Comparison of ENCODE assay signal across 8 cellular contexts in genomic region chr4:15004701-15005301, GRCh38. TPM values are rescaled to one million over a fixed set of nuclear protein-coding genes. Genes with fewer than 3 reads are reported as not detected.
DNase-seq lines count a peak whose midpoint lies in the region; ATAC-seq and TF ChIP-seq lines count a peak whose summit lies in the region.

No MANE protein-coding gene starts in this region.

- TF ChIP-seq EP300 in ovary (IDR thresholded peaks at IDR 0.05): no peak

- TF ChIP-seq CTCF in Caco-2 (IDR thresholded peaks at IDR 0.05; ENCODE audit: insufficient read depth in 1 of 2, low read depth in 1 of 2, low read length in 1 of 2, severe bottlenecking in 1 of 2, unreplicated experiment in 1 of 2) (no peak), HFF-Myc (IDR thresholded peaks at IDR 0.05; ENCODE audit: low read depth, low read length, missing control alignments) (no peak), ovary (IDR thresholded peaks at IDR 0.05) (no peak)

- no peak for ATAC-seq in activated naive CD8-positive, alpha-beta T cell treated with anti-CD3 and anti-CD28 coated beads, Interleukin-2, amount 50 U/mL, for 24 hours
- no peak for ATAC-seq in GM19397 (IDR thresholded peaks at IDR 0.05; ENCODE audit: unreplicated experiment)

- H3K27me3 Mint-ChIP-seq in Caco-2 (ENCODE audit: insufficient read depth, unreplicated experiment): peaks cover 16% of the 10 kb centered on the region
- no peaks in the 10 kb centered on the region for H3K27me3 Mint-ChIP-seq in activated naive CD8-positive, alpha-beta T cell treated with anti-CD3 and anti-CD28 coated beads, Interleukin-2, amount 50 U/mL, for 24 hours

- 0 out of 2 replicates have a peak, but pooled peaks cover 5% of the 10 kb centered on the region for H3K4me1 ChIP-seq in Caco-2
- H3K4me1 ChIP-seq in ovary (ENCODE audit: insufficient read depth): no peaks in the 10 kb centered on the region
- H3K4me1 ChIP-seq in urinary bladder (ENCODE audit: insufficient read depth): no peaks in the 10 kb centered on the region

- H3K27ac ChIP-seq in ovary: peak overlapping the region; percentile 92 to 100
- peak overlapping the region; percentile 100 for H3K27ac ChIP-seq in urinary bladder (ENCODE audit: low read depth)

- H3K4me3 Mint-ChIP-seq in Caco-2 (ENCODE audit: unreplicated experiment): peak overlapping the region; percentile 71
- H3K4me3 Mint-ChIP-seq in activated naive CD8-positive, alpha-beta T cell treated with anti-CD3 and anti-CD28 coated beads, Interleukin-2, amount 50 U/mL, for 24 hours: peak overlapping the region; percentile 90

- H3K9me3 ChIP-seq in Caco-2 (no peaks in the 10 kb centered on the region), ovary (no peaks in the 10 kb centered on the region)

- no peaks in the 10 kb centered on the region for H3K36me3 ChIP-seq in Caco-2 (ENCODE audit: control insufficient read depth, insufficient read depth, low read length)
- no peaks in the 10 kb centered on the region for H3K36me3 ChIP-seq in ovary
- H3K36me3 ChIP-seq in urinary bladder (ENCODE audit: insufficient read depth): no peaks in the 10 kb centered on the region

- no peak overlapping the region for H3K27ac Mint-ChIP-seq in Caco-2 (ENCODE audit: unreplicated experiment)
- peak overlapping the region; percentile 79 for H3K27ac Mint-ChIP-seq in activated naive CD8-positive, alpha-beta T cell treated with anti-CD3 and anti-CD28 coated beads, Interleukin-2, amount 50 U/mL, for 24 hours

- H3K36me3 Mint-ChIP-seq in Caco-2 (ENCODE audit: insufficient read depth, unreplicated experiment): no peaks in the 10 kb centered on the region
- H3K36me3 Mint-ChIP-seq in activated naive CD8-positive, alpha-beta T cell treated with anti-CD3 and anti-CD28 coated beads, Interleukin-2, amount 50 U/mL, for 24 hours (ENCODE audit: low read depth): peaks cover 7% of the 10 kb centered on the region

- 0% methylated on average over 37 to 46 of the region's 46 CpGs for WGBS in ovary, 3 donors
- WGBS in urinary bladder: under 1% methylated on average over 46 of the region's 46 CpGs

- intact Hi-C loops in Caco-2 (cut with micrococcal nuclease; ENCODE audit: unreplicated experiment) (no loop called here), cardiac septum (cut with DNase I) (loop anchor here (5.0 to 10.0 kb wide), 5 partner anchors 142 to 1520 kb away; partner anchors contain the start of genes FBXL5 and RAB28), ovary (cut with DNase I) (loop anchor here in 3 of 4 donors (10.0 kb wide), 4 partner anchors 140 to 1360 kb away; partner anchors contain the start of gene FBXL5 (in 1 of the 3))

- TF ChIP-seq POLR2A in ovary (IDR thresholded peaks at IDR 0.05): peak; percentile 22

- POLR2A ChIA-PET in Caco-2 (lab: Charles Lee): no interaction called here

- H3K4me1 Mint-ChIP-seq in Caco-2 (ENCODE audit: low read depth, unreplicated experiment): no peaks in the 10 kb centered on the region
- H3K4me1 Mint-ChIP-seq in activated naive CD8-positive, alpha-beta T cell treated with anti-CD3 and anti-CD28 coated beads, Interleukin-2, amount 50 U/mL, for 24 hours: peaks cover 30% of the 10 kb centered on the region

- DNase-seq in Caco-2: peak; percentile 35 to 50
- no peak for DNase-seq in HFF-Myc (ENCODE audit: extremely low read depth, low read depth)
- peak; percentile 35 for DNase-seq in SK-N-DZ (ENCODE audit: low spot score)
- DNase-seq in activated naive CD8-positive, alpha-beta T cell treated with anti-CD3 and anti-CD28 coated beads, Interleukin-2, amount 50 U/mL, for 24 hours: peak; percentile 54
- peak; percentile 94 for DNase-seq in cardiac septum (ENCODE audit: low spot score)
- DNase-seq in ovary: peak; percentile 81 to 86 (median 82)

- CTCF ChIA-PET in Caco-2 (lab: Charles Lee): no interaction called here

- BruUV-seq in Caco-2 (replicated peaks; lab: Mats Ljungman, UMichigan): no TSS peak

- H3K9me3 Mint-ChIP-seq in Caco-2 (ENCODE audit: unreplicated experiment): no peaks in the 10 kb centered on the region
- H3K9me3 Mint-ChIP-seq in activated naive CD8-positive, alpha-beta T cell treated with anti-CD3 and anti-CD28 coated beads, Interleukin-2, amount 50 U/mL, for 24 hours: no peaks in the 10 kb centered on the region

- H3K27me3 ChIP-seq in Caco-2 (replicated peaks; ENCODE audit: control insufficient read depth, insufficient read depth, low read length): no peaks in the 10 kb centered on the region; the same call in 1 of the 2 replicates
- no peaks in the 10 kb centered on the region for H3K27me3 ChIP-seq in ovary

- H3K4me3 ChIP-seq in Caco-2 (ENCODE audit: low read depth, low read length) (peak overlapping the region; percentile 11; the same call in 1 of the 2 replicates), HFF-Myc (replicated peaks; ENCODE audit: low read depth, low read length) (peak overlapping the region; percentile 59), ovary (peak overlapping the region; percentile 98), urinary bladder (ENCODE audit: low read depth, low read length) (peak overlapping the region; percentile 99)

RNA-seq across cellular contexts. Expression of gene CPEB2, which starts 2.5 kb away (rescaled TPM):
- total RNA-seq in Caco-2 (2022): 0.18 and 0.28 TPM in 2 replicates
- polyA plus RNA-seq in SK-N-DZ (2014; cell fraction: cytosol; rRNA removed): 3.1 and 4.3 TPM in 2 replicates
- 3.9 and 5.6 TPM in 2 replicates for polyA plus RNA-seq in SK-N-DZ (2014; cell fraction: nucleus; rRNA removed)
- total RNA-seq in cardiac septum: 17.7 TPM
- 10 to 100 TPM in 6 of 7 donors, 1 to 10 TPM in 1; 9.9 to 18.6 (median 14.5) TPM for total RNA-seq in ovary
- polyA plus RNA-seq in ovary: 10 to 100 TPM in 1 of 2 donors, 1 to 10 TPM in 1; 4.4 to 12.3 TPM
- total RNA-seq in urinary bladder: 18.5 TPM
- 13.8 TPM for polyA plus RNA-seq in urinary bladder

Comparison
In these comparisons a context has a peak if more than half of its experiments do, and no peak if none do; other contexts are left out.
1. H3K4me3 ChIP-seq: peak in every context shown above with its lines; median percentile 99 in urinary bladder; 98 in ovary; 59 in HFF-Myc; 11 in Caco-2.